14 cellular contexts compared by ENCODE assay signal in genomic region chr9:108671794-108672193, GRCh38.
DNase-seq lines count a peak whose midpoint lies in the region; ATAC-seq, FAIRE-seq and TF ChIP-seq lines count a peak whose summit lies in the region.
"Had no signal": no experiment of that assay in that cellular context is flagged by ENCODE, and none has a peak within 500 bp of the region (broad histone marks: within the 10 kb centered on the region; RNA-seq: fewer than 3 reads in every experiment).

No MANE protein-coding gene starts in this region.

- DNase-seq in AG09319 (ENCODE audit: extremely low read depth, low read depth): peak; percentile 56
- DNase-seq in HS-5 (ENCODE audit: low read depth): peak; percentile 97
- DNase-seq in endothelial cell of umbilical vein (ENCODE audit: low read depth, low spot score): no peak
- no peak for DNase-seq in mesothelial cell of epicardium (ENCODE audit: low spot score in 2 of 2, unreplicated experiment in 2 of 2)
- no peak for DNase-seq in prostate gland (ENCODE audit: low spot score)
- no peak for DNase-seq in NCI-H1694 (lab: John Stamatoyannopoulos, UW)
- no peak for DNase-seq in D721Med (ENCODE audit: insufficient read length, low spot score)
- DNase-seq: activated CD4-positive, CD25-positive, alpha-beta regulatory T cell treated with anti-CD3 and anti-CD28 coated beads, Interleukin-2, amount 50 U/mL, for 72 hours; NCI-H748 treated with DMSO at 0.1 percent for 48 hours; PC-9; psoas muscle had no signal

- no peak overlapping the region for H3K27ac ChIP-seq in endothelial cell of umbilical vein (ENCODE audit: insufficient read depth, low read depth, low read length)
- no peak overlapping the region for H3K27ac ChIP-seq in prostate gland
- H3K27ac ChIP-seq: cardiac muscle cell, PC-9, psoas muscle had no signal

- H3K36me3 Mint-ChIP-seq in mesothelial cell of epicardium: no peaks in the 10 kb centered on the region

- peak overlapping the region; percentile 93 for H3K27ac Mint-ChIP-seq in mesothelial cell of epicardium
- H3K27ac Mint-ChIP-seq: activated T-helper 17 cell treated with anti-CD3 and anti-CD28 coated beads, Interleukin-2, amount 50 U/mL, for 72 hours had no signal

- no peaks in the 10 kb centered on the region for H3K27me3 ChIP-seq in endothelial cell of umbilical vein (ENCODE audit: control insufficient read depth in 2 of 2, insufficient read depth in 2 of 2, low read length in 2 of 2)
- H3K27me3 ChIP-seq in prostate gland (replicated peaks; ENCODE audit: insufficient read depth): no peaks in the 10 kb centered on the region

- H3K36me3 ChIP-seq in endothelial cell of umbilical vein (ENCODE audit: control insufficient read depth in 2 of 2, extremely low read depth in 1 of 2, insufficient read depth in 2 of 2, low read length in 2 of 2): no peaks in the 10 kb centered on the region
- H3K36me3 ChIP-seq in prostate gland: no peaks in the 10 kb centered on the region
- H3K36me3 ChIP-seq: cardiac muscle cell had no signal

- no peaks in the 10 kb centered on the region for H3K9me1 ChIP-seq in endothelial cell of umbilical vein (replicated peaks; ENCODE audit: control insufficient read depth, extremely low read depth, insufficient read depth, low read length)

- no peak overlapping the region for H3K4me2 ChIP-seq in endothelial cell of umbilical vein (ENCODE audit: insufficient read depth, low read length)

- TF ChIP-seq CTCF in AG09319 (IDR thresholded peaks at IDR 0.05; ENCODE audit: low read depth, low read length) (no peak), endothelial cell of umbilical vein (IDR thresholded peaks at IDR 0.05; ENCODE audit: extremely low read depth in 1 of 2, insufficient read depth in 1 of 2, low read depth in 1 of 2, low read length in 2 of 2) (no peak), mesothelial cell of epicardium (IDR thresholded peaks at IDR 0.05; ENCODE audit: unreplicated experiment) (no peak), prostate gland (IDR thresholded peaks at IDR 0.05) (no peak), D721Med (IDR thresholded peaks at IDR 0.05; ENCODE audit: insufficient read depth, missing control alignments) (no peak)

- POLR2A ChIA-PET in endothelial cell of umbilical vein (lab: Charles Lee): no interaction called here

- no TSS peak for BruUV-seq in endothelial cell of umbilical vein (replicated peaks; lab: Mats Ljungman, UMichigan)

- TF ChIP-seq POLR2A in endothelial cell of umbilical vein (IDR thresholded peaks at IDR 0.05; ENCODE audit: low read depth, low read length): no peak
- TF ChIP-seq POLR2A in prostate gland (IDR thresholded peaks at IDR 0.05): no peak

- intact Hi-C loops in endothelial cell of umbilical vein (cut with micrococcal nuclease): no loop called here
- intact Hi-C loops in prostate gland (cut with DNase I): no loop called here

- dilution Hi-C loops in endothelial cell of umbilical vein (cut with MboI; ENCODE audit: extremely low pct_ligation_motif_present, low sequenced_read_pairs): no loop called here

- no peak for ATAC-seq in GM18511 (IDR thresholded peaks at IDR 0.05; ENCODE audit: unreplicated experiment)
- ATAC-seq: activated T-helper 17 cell treated with anti-CD3 and anti-CD28 coated beads, Interleukin-2, amount 50 U/mL, for 72 hours; psoas muscle had no signal

- no peak overlapping the region for H3K4me3 Mint-ChIP-seq in mesothelial cell of epicardium
- H3K4me3 Mint-ChIP-seq: activated T-helper 17 cell treated with anti-CD3 and anti-CD28 coated beads, Interleukin-2, amount 50 U/mL, for 72 hours had no signal

- no peak overlapping the region for H3K9ac ChIP-seq in endothelial cell of umbilical vein (replicated peaks; ENCODE audit: extremely low read depth, insufficient read depth, low read length)

- no peak overlapping the region for H2AFZ ChIP-seq in endothelial cell of umbilical vein (ENCODE audit: low read depth, low read length)
- H2AFZ ChIP-seq: PC-9 had no signal

- H4K20me1 ChIP-seq in endothelial cell of umbilical vein (replicated peaks; ENCODE audit: control insufficient read depth, extremely low read depth, insufficient read depth, low read length): no peaks in the 10 kb centered on the region

- FAIRE-seq in endothelial cell of umbilical vein (lab: Jason Lieb, UNC) (no peak), D721Med (lab: Jason Lieb, UNC) (no peak)

- H3K4me1 Mint-ChIP-seq in mesothelial cell of epicardium: peaks cover 50% of the 10 kb centered on the region
- H3K4me1 Mint-ChIP-seq: activated T-helper 17 cell treated with anti-CD3 and anti-CD28 coated beads, Interleukin-2, amount 50 U/mL, for 72 hours had no signal

- H3K4me1 ChIP-seq in endothelial cell of umbilical vein (ENCODE audit: control insufficient read depth, extremely low read depth, insufficient read depth, low read length) (no peaks in the 10 kb centered on the region), prostate gland (replicated peaks) (no peaks in the 10 kb centered on the region)
- H3K4me1 ChIP-seq: psoas muscle had no signal

- CTCF ChIA-PET in endothelial cell of umbilical vein (lab: Charles Lee): no interaction called here

- H3K79me2 ChIP-seq in endothelial cell of umbilical vein (ENCODE audit: control insufficient read depth, insufficient read depth, low read length): no peaks in the 10 kb centered on the region

- H3K4me3 ChIP-seq in endothelial cell of umbilical vein (replicated peaks in 1 of 3; ENCODE audit: insufficient read depth in 1 of 3, low read depth in 1 of 3, low read length in 3 of 3) (no peak overlapping the region), prostate gland (no peak overlapping the region)
- H3K4me3 ChIP-seq: cardiac muscle cell, PC-9, psoas muscle had no signal

- 79% methylated on average over 4 of the region's 4 CpGs for WGBS in prostate gland

- H3K9me3 Mint-ChIP-seq in mesothelial cell of epicardium: no peaks in the 10 kb centered on the region

- H3K9me3 ChIP-seq in endothelial cell of umbilical vein (replicated peaks; ENCODE audit: control insufficient read depth, insufficient read depth, low read length) (no peaks in the 10 kb centered on the region), prostate gland (no peaks in the 10 kb centered on the region)
- H3K9me3 ChIP-seq: psoas muscle had no signal

- no peaks in the 10 kb centered on the region for H3K27me3 Mint-ChIP-seq in mesothelial cell of epicardium (ENCODE audit: low read depth)
- H3K27me3 Mint-ChIP-seq: activated T-helper 17 cell treated with anti-CD3 and anti-CD28 coated beads, Interleukin-2, amount 50 U/mL, for 72 hours had no signal

TF ChIP-seq in endothelial cell of umbilical vein, 7 proteins besides CTCF, POLR2A, EP300 and RAD21:
- TF ChIP-seq JUN (IDR thresholded peaks at IDR 0.05; ENCODE audit: borderline replicate concordance, insufficient read depth, insufficient read length, low read depth) (no peak), MAX (IDR thresholded peaks at IDR 0.05; ENCODE audit: insufficient read depth, insufficient read length) (peak; percentile 13), EZH2 (IDR thresholded peaks at IDR 0.05; ENCODE audit: borderline replicate concordance, low read depth, low read length, severe bottlenecking) (no peak)

Comparison
In these comparisons a context has a peak if more than half of its experiments do, and no peak if none do; other contexts are left out.
1. DNase-seq: peak in AG09319 (single experiment) and HS-5 (single experiment); none in endothelial cell of umbilical vein (single experiment), mesothelial cell of epicardium (0 of 2), prostate gland (single experiment), NCI-H1694 (single experiment) and D721Med (single experiment).